Comparison of ENCODE assay signal across 35 cellular contexts in the genomic region with DNA sequence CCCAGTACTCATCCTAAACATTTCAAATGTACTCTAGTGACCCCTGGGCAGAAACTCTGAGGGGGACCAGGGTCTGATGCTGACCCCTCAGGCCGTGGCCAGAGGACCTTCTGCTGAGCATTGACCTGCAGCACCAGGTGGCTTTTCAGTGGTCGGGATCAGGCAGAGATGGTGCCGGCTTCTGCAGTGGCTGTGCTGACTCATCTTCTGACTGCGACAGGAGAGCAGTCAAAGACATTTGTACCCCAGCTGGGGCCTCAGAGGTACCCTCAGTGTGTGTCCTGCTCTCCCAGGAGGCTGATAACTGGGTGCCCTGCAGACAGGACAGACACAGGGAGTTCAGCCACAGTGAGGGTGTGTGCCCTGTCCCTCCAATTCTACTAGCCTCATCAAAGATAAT. TPM values are rescaled to one million over a fixed set of nuclear protein-coding genes. Genes with fewer than 3 reads are reported as not detected.
"Had no signal": no experiment of that assay in that cellular context is flagged by ENCODE, and none has a peak within 500 bp of the region (broad histone marks: within the 10 kb centered on the region; RNA-seq: fewer than 3 reads in every experiment).

No MANE protein-coding gene starts in this region.

- H3K36me3 ChIP-seq: ascending aorta, breast epithelium, cardiac muscle cell, colonic mucosa, esophagus squamous epithelium, gastroesophageal sphincter, heart right ventricle had no signal

- H3K4me3 Mint-ChIP-seq: activated CD4-positive, alpha-beta memory T cell treated with anti-CD3 and anti-CD28 coated beads, Interleukin-2, amount 10 ng/mL, durations not matched to agents 7 days and 5 days; activated CD4-positive, alpha-beta T cell treated with anti-CD3 and anti-CD28 coated beads for 36 hours; activated CD4-positive, alpha-beta T cell treated with anti-CD3 and anti-CD28 coated beads, Interleukin-2, amount 10 ng/mL, durations not matched to agents 7 days and 5 days; activated naive CD4-positive, alpha-beta T cell treated with anti-CD3 and anti-CD28 coated beads, Interleukin-2, amount 10 ng/mL, durations not matched to agents 7 days and 5 days; activated naive CD8-positive, alpha-beta T cell treated with anti-CD3 and anti-CD28 coated beads, Interleukin-2, amount 10 ng/mL, durations not matched to agents 7 days and 5 days; activated T-cell treated with anti-CD3 and anti-CD28 coated beads, Interleukin-2, amount 50 U/mL, for 24 hours; activated T-cell treated with anti-CD3 and anti-CD28 coated beads, Interleukin-2, amount 50 U/mL, for 72 hours; brain; endodermal cell had no signal

- H3K9me3 Mint-ChIP-seq: activated naive CD8-positive, alpha-beta T cell treated with anti-CD3 and anti-CD28 coated beads, Interleukin-2, amount 10 ng/mL, durations not matched to agents 7 days and 5 days; activated T-cell treated with anti-CD3 and anti-CD28 coated beads, Interleukin-2, amount 50 U/mL, for 24 hours; brain had no signal

- DNase-seq: activated CD4-positive, alpha-beta memory T cell treated with anti-CD3 and anti-CD28 coated beads, Interleukin-2, amount 10 ng/mL, durations not matched to agents 7 days and 5 days; activated CD4-positive, alpha-beta T cell treated with anti-CD3 and anti-CD28 coated beads for 36 hours; activated CD4-positive, alpha-beta T cell treated with anti-CD3 and anti-CD28 coated beads, Interleukin-2, amount 10 ng/mL, durations not matched to agents 7 days and 5 days; activated CD4-positive, alpha-beta T cell treated with anti-CD3 and anti-CD28 coated beads, Interleukin-2, amount 50 U/mL, for 4 hours; activated CD4-positive, CD25-positive, alpha-beta regulatory T cell; activated CD4-positive, CD25-positive, alpha-beta regulatory T cell treated with anti-CD3 and anti-CD28 coated beads, Interleukin-2, amount 50 U/mL, for 72 hours; activated CD8-positive, alpha-beta memory T cell treated with anti-CD3 and anti-CD28 coated beads, Interleukin-2, amount 50 U/mL, for 48 hours; activated gamma-delta T cell; activated naive CD4-positive, alpha-beta T cell; activated naive CD4-positive, alpha-beta T cell treated with anti-CD3 and anti-CD28 coated beads, Interleukin-2, amount 10 ng/mL, durations not matched to agents 7 days and 5 days; activated naive CD8-positive, alpha-beta T cell treated with anti-CD3 and anti-CD28 coated beads, Interleukin-2, amount 10 ng/mL, durations not matched to agents 7 days and 5 days; activated T-cell treated with anti-CD3 and anti-CD28 coated beads for 4 hours; activated T-cell treated with anti-CD3 and anti-CD28 coated beads, Interleukin-2, amount 50 U/mL, for 24 hours; activated T-cell treated with anti-CD3 and anti-CD28 coated beads, Interleukin-2, amount 50 U/mL, for 72 hours; central memory CD4-positive, alpha-beta T cell; cerebellar nuclear complex; colonic mucosa; effector memory CD4-positive, alpha-beta T cell; endodermal cell; erythroblast; esophagus squamous epithelium; foreskin melanocyte; heart right ventricle; T-helper 2 cell had no signal

- H3K27ac ChIP-seq: ascending aorta, breast epithelium, cardiac muscle cell, colonic mucosa, esophagus squamous epithelium, gastroesophageal sphincter, heart right ventricle had no signal

- H3K27ac Mint-ChIP-seq: activated CD4-positive, alpha-beta memory T cell treated with anti-CD3 and anti-CD28 coated beads, Interleukin-2, amount 10 ng/mL, durations not matched to agents 7 days and 5 days; activated CD4-positive, alpha-beta T cell treated with anti-CD3 and anti-CD28 coated beads for 36 hours; activated CD4-positive, alpha-beta T cell treated with anti-CD3 and anti-CD28 coated beads, Interleukin-2, amount 10 ng/mL, durations not matched to agents 7 days and 5 days; activated naive CD4-positive, alpha-beta T cell treated with anti-CD3 and anti-CD28 coated beads, Interleukin-2, amount 10 ng/mL, durations not matched to agents 7 days and 5 days; activated naive CD4-positive, alpha-beta T cell treated with anti-CD3 and anti-CD28 coated beads, Interleukin-2, amount 50 U/mL, for 72 hours; activated naive CD8-positive, alpha-beta T cell treated with anti-CD3 and anti-CD28 coated beads, Interleukin-2, amount 10 ng/mL, durations not matched to agents 7 days and 5 days; activated T-cell treated with anti-CD3 and anti-CD28 coated beads, Interleukin-2, amount 50 U/mL, for 24 hours; activated T-cell treated with anti-CD3 and anti-CD28 coated beads, Interleukin-2, amount 50 U/mL, for 72 hours; brain; endodermal cell had no signal

- ATAC-seq: activated CD4-positive, alpha-beta T cell treated with anti-CD3 and anti-CD28 coated beads for 36 hours; activated naive CD4-positive, alpha-beta T cell treated with anti-CD3 and anti-CD28 coated beads, Interleukin-2, amount 50 U/mL, for 72 hours; activated T-cell treated with anti-CD3 and anti-CD28 coated beads, Interleukin-2, amount 50 U/mL, for 72 hours; gastroesophageal sphincter; heart right ventricle had no signal

- H3K4me1 Mint-ChIP-seq: activated CD4-positive, alpha-beta T cell treated with anti-CD3 and anti-CD28 coated beads for 36 hours; brain had no signal

- H3K27me3 ChIP-seq: breast epithelium, cardiac muscle cell, colonic mucosa had no signal

- H3K9me3 ChIP-seq: ascending aorta, breast epithelium, colonic mucosa, esophagus squamous epithelium, gastroesophageal sphincter, heart right ventricle had no signal

- H3K4me3 ChIP-seq: ascending aorta, breast epithelium, cardiac muscle cell, colonic mucosa, esophagus squamous epithelium, gastroesophageal sphincter, heart right ventricle had no signal

- H3K4me1 ChIP-seq: ascending aorta, breast epithelium, colonic mucosa, esophagus squamous epithelium, gastroesophageal sphincter, heart right ventricle had no signal

- H3K36me3 Mint-ChIP-seq: activated naive CD4-positive, alpha-beta T cell treated with anti-CD3 and anti-CD28 coated beads, Interleukin-2, amount 10 ng/mL, durations not matched to agents 7 days and 5 days; activated naive CD4-positive, alpha-beta T cell treated with anti-CD3 and anti-CD28 coated beads, Interleukin-2, amount 50 U/mL, for 72 hours; activated naive CD8-positive, alpha-beta T cell treated with anti-CD3 and anti-CD28 coated beads, Interleukin-2, amount 10 ng/mL, durations not matched to agents 7 days and 5 days; brain had no signal

RNA-seq across cellular contexts. Expression of a gene that starts 36.6 kb away (rescaled TPM):
- total RNA-seq: activated CD4-positive, alpha-beta memory T cell treated with anti-CD3 and anti-CD28 coated beads, Interleukin-2, amount 10 ng/mL, durations not matched to agents 7 days and 5 days; activated CD4-positive, alpha-beta T cell treated with anti-CD3 and anti-CD28 coated beads for 36 hours; activated CD4-positive, alpha-beta T cell treated with anti-CD3 and anti-CD28 coated beads, Interleukin-2, amount 10 ng/mL, durations not matched to agents 7 days and 5 days; activated naive CD4-positive, alpha-beta T cell treated with anti-CD3 and anti-CD28 coated beads, Interleukin-2, amount 50 U/mL, for 72 hours; activated naive CD8-positive, alpha-beta T cell treated with anti-CD3 and anti-CD28 coated beads, Interleukin-2, amount 10 ng/mL, durations not matched to agents 7 days and 5 days; activated T-cell treated with anti-CD3 and anti-CD28 coated beads, Interleukin-2, amount 50 U/mL, for 72 hours; ascending aorta; breast epithelium; cardiac muscle cell; colonic mucosa; dermis microvascular lymphatic vessel endothelial cell; endodermal cell; esophagus squamous epithelium; fibroblast of lung; fibroblast of villous mesenchyme; gastroesophageal sphincter; glomerular endothelial cell; heart right ventricle; T-helper 1 cell treated with Interleukin-12 subunit alpha and Interleukin-12 subunit beta and Interleukin-4 antibody, amounts not matched to agents 30 ng/mL and 1 ng/mL, for 36 hours had no signal
- polyA plus RNA-seq: cardiac muscle cell, fibroblast of lung, heart right ventricle had no signal

RNA-seq across cellular contexts. Expression of a gene that starts 45.8 kb away (rescaled TPM):
- total RNA-seq: activated CD4-positive, alpha-beta memory T cell treated with anti-CD3 and anti-CD28 coated beads, Interleukin-2, amount 10 ng/mL, durations not matched to agents 7 days and 5 days; activated CD4-positive, alpha-beta T cell treated with anti-CD3 and anti-CD28 coated beads for 36 hours; activated CD4-positive, alpha-beta T cell treated with anti-CD3 and anti-CD28 coated beads, Interleukin-2, amount 10 ng/mL, durations not matched to agents 7 days and 5 days; activated naive CD4-positive, alpha-beta T cell treated with anti-CD3 and anti-CD28 coated beads, Interleukin-2, amount 50 U/mL, for 72 hours; activated naive CD8-positive, alpha-beta T cell treated with anti-CD3 and anti-CD28 coated beads, Interleukin-2, amount 10 ng/mL, durations not matched to agents 7 days and 5 days; activated T-cell treated with anti-CD3 and anti-CD28 coated beads, Interleukin-2, amount 50 U/mL, for 72 hours; ascending aorta; breast epithelium; cardiac muscle cell; colonic mucosa; dermis microvascular lymphatic vessel endothelial cell; endodermal cell; esophagus squamous epithelium; fibroblast of lung; fibroblast of villous mesenchyme; gastroesophageal sphincter; glomerular endothelial cell; heart right ventricle; T-helper 1 cell treated with Interleukin-12 subunit alpha and Interleukin-12 subunit beta and Interleukin-4 antibody, amounts not matched to agents 30 ng/mL and 1 ng/mL, for 36 hours had no signal
- polyA plus RNA-seq: cardiac muscle cell, fibroblast of lung, heart right ventricle had no signal

RNA-seq across cellular contexts. Expression of a gene that starts 59.8 kb away (rescaled TPM):
- total RNA-seq: activated CD4-positive, alpha-beta memory T cell treated with anti-CD3 and anti-CD28 coated beads, Interleukin-2, amount 10 ng/mL, durations not matched to agents 7 days and 5 days; activated CD4-positive, alpha-beta T cell treated with anti-CD3 and anti-CD28 coated beads for 36 hours; activated CD4-positive, alpha-beta T cell treated with anti-CD3 and anti-CD28 coated beads, Interleukin-2, amount 10 ng/mL, durations not matched to agents 7 days and 5 days; activated naive CD4-positive, alpha-beta T cell treated with anti-CD3 and anti-CD28 coated beads, Interleukin-2, amount 50 U/mL, for 72 hours; activated naive CD8-positive, alpha-beta T cell treated with anti-CD3 and anti-CD28 coated beads, Interleukin-2, amount 10 ng/mL, durations not matched to agents 7 days and 5 days; activated T-cell treated with anti-CD3 and anti-CD28 coated beads, Interleukin-2, amount 50 U/mL, for 72 hours; ascending aorta; breast epithelium; cardiac muscle cell; colonic mucosa; dermis microvascular lymphatic vessel endothelial cell; endodermal cell; esophagus squamous epithelium; fibroblast of lung; fibroblast of villous mesenchyme; gastroesophageal sphincter; glomerular endothelial cell; heart right ventricle; T-helper 1 cell treated with Interleukin-12 subunit alpha and Interleukin-12 subunit beta and Interleukin-4 antibody, amounts not matched to agents 30 ng/mL and 1 ng/mL, for 36 hours had no signal
- polyA plus RNA-seq: cardiac muscle cell, fibroblast of lung, heart right ventricle had no signal
